In genomic region chr15:100593431-100593830, GRCh38 we compare ENCODE assay signal across 16 cellular contexts. TPM values are rescaled to one million over a fixed set of nuclear protein-coding genes. Genes with fewer than 3 reads are reported as not detected.
DNase-seq lines count a peak whose midpoint lies in the region; ATAC-seq and TF ChIP-seq lines count a peak whose summit lies in the region.
"Had no signal": no experiment of that assay in that cellular context is flagged by ENCODE, and none has a peak within 500 bp of the region (broad histone marks: within the 10 kb centered on the region; RNA-seq: fewer than 3 reads in every experiment).

No MANE protein-coding gene starts in this region.

- intact Hi-C loops in activated CD4-positive, alpha-beta memory T cell treated with anti-CD3 and anti-CD28 coated beads for 36 hours (cut with micrococcal nuclease): no loop called here
- intact Hi-C loops in CD4-positive, alpha-beta memory T cell (cut with micrococcal nuclease): no loop called here
- intact Hi-C loops in A673 (cut with micrococcal nuclease; ENCODE audit: unreplicated experiment): no loop called here

- H3K36me3 ChIP-seq in CD4-positive, alpha-beta memory T cell (ENCODE audit: insufficient read depth, low read length): no peaks in the 10 kb centered on the region
- H3K36me3 ChIP-seq in A673 (ENCODE audit: insufficient read depth, low read length, poor library complexity, severe bottlenecking): no peaks in the 10 kb centered on the region

- H3K9me3 Mint-ChIP-seq in activated CD4-positive, alpha-beta memory T cell treated with anti-CD3 and anti-CD28 coated beads for 36 hours: peaks cover 22% of the 10 kb centered on the region
- H3K9me3 Mint-ChIP-seq in activated CD4-positive, alpha-beta memory T cell treated with anti-CD3 and anti-CD28 coated beads, Interleukin-2, amount 10 ng/mL, durations not matched to agents 7 days and 5 days: peaks cover 24% of the 10 kb centered on the region
- H3K9me3 Mint-ChIP-seq in CD4-positive, alpha-beta memory T cell: peaks cover 0 to 17% (median 5%) of the 10 kb centered on the region in 8 donors
- no peaks in the 10 kb centered on the region for H3K9me3 Mint-ChIP-seq in activated naive CD8-positive, alpha-beta T cell treated with anti-CD3 and anti-CD28 coated beads, Interleukin-2, amount 50 U/mL, for 24 hours

- H3K4me3 ChIP-seq in CD4-positive, alpha-beta memory T cell (ENCODE audit: low read length in 2 of 2): no peak overlapping the region
- H3K4me3 ChIP-seq in A673 (ENCODE audit: low read depth, low read length, poor library complexity, severe bottlenecking): no peak overlapping the region
- H3K4me3 ChIP-seq: BLaER1 treated with 17β-estradiol and CSF1 and Interleukin-3, amounts not matched to agents 10 nM and 100 nM had no signal

- TF ChIP-seq CTCF in A673 (conservative IDR thresholded peaks at IDR 0.05; ENCODE audit: low read depth, low read length): no peak

- peaks cover 47% of the 10 kb centered on the region for H3K36me3 Mint-ChIP-seq in activated CD4-positive, alpha-beta memory T cell treated with anti-CD3 and anti-CD28 coated beads for 36 hours
- peaks cover 68% of the 10 kb centered on the region for H3K36me3 Mint-ChIP-seq in activated CD4-positive, alpha-beta memory T cell treated with anti-CD3 and anti-CD28 coated beads, Interleukin-2, amount 10 ng/mL, durations not matched to agents 7 days and 5 days (ENCODE audit: low read depth)
- peaks cover 19 to 30% of the 10 kb centered on the region in 2 donors for H3K36me3 Mint-ChIP-seq in CD4-positive, alpha-beta memory T cell
- H3K36me3 Mint-ChIP-seq in T-helper 17 cell (ENCODE audit: low read depth): peaks cover 2% of the 10 kb centered on the region
- H3K36me3 Mint-ChIP-seq in activated naive CD8-positive, alpha-beta T cell treated with anti-CD3 and anti-CD28 coated beads, Interleukin-2, amount 50 U/mL, for 24 hours (ENCODE audit: low read depth): peaks cover 64% of the 10 kb centered on the region

- ATAC-seq in T-helper 17 cell (no peak), HG02798 (IDR thresholded peaks at IDR 0.05; ENCODE audit: poor library complexity, unreplicated experiment) (no peak)
- ATAC-seq in activated naive CD8-positive, alpha-beta T cell treated with anti-CD3 and anti-CD28 coated beads, Interleukin-2, amount 50 U/mL, for 24 hours: no peak
- ATAC-seq: Panc1 had no signal

- BruUV-seq in A673 (replicated peaks; lab: Mats Ljungman, UMichigan): no TSS peak

- no peaks in the 10 kb centered on the region for H3K27me3 Mint-ChIP-seq in activated CD4-positive, alpha-beta memory T cell treated with anti-CD3 and anti-CD28 coated beads for 36 hours
- H3K27me3 Mint-ChIP-seq in activated CD4-positive, alpha-beta memory T cell treated with anti-CD3 and anti-CD28 coated beads, Interleukin-2, amount 10 ng/mL, durations not matched to agents 7 days and 5 days: no peaks in the 10 kb centered on the region
- H3K27me3 Mint-ChIP-seq in CD4-positive, alpha-beta memory T cell: no peaks in the 10 kb centered on the region
- no peaks in the 10 kb centered on the region for H3K27me3 Mint-ChIP-seq in T-helper 17 cell
- H3K27me3 Mint-ChIP-seq in activated naive CD8-positive, alpha-beta T cell treated with anti-CD3 and anti-CD28 coated beads, Interleukin-2, amount 50 U/mL, for 24 hours: peaks cover 2% of the 10 kb centered on the region

- CTCF ChIA-PET in activated CD4-positive, alpha-beta memory T cell treated with anti-CD3 and anti-CD28 coated beads for 36 hours (lab: Charles Lee): interaction anchor here (1.2 kb wide), 1 partner anchor 695 kb away, joined by 3 read pairs; no protein-coding TSS in a partner anchor
- CTCF ChIA-PET in activated CD4-positive, alpha-beta memory T cell treated with anti-CD3 and anti-CD28 coated beads, Interleukin-2, amount 10 ng/mL, durations not matched to agents 7 days and 5 days (lab: Charles Lee): interaction anchor here (1.7 to 2.0 kb wide), 2 partner anchors 21 to 243 kb away, joined by 7 read pairs; no protein-coding TSS in a partner anchor
- CTCF ChIA-PET in CD4-positive, alpha-beta memory T cell (lab: Charles Lee; ENCODE audit: partially characterized antibody): interaction anchor here (0.8 to 1.5 kb wide), 2 partner anchors 21 to 244 kb away, joined by 3 to 5 read pairs; no protein-coding TSS in a partner anchor
- CTCF ChIA-PET in A673 (lab: Charles Lee): no interaction called here

- no peak overlapping the region for H3K4me3 Mint-ChIP-seq in activated CD4-positive, alpha-beta memory T cell treated with anti-CD3 and anti-CD28 coated beads for 36 hours
- no peak overlapping the region for H3K4me3 Mint-ChIP-seq in activated CD4-positive, alpha-beta memory T cell treated with anti-CD3 and anti-CD28 coated beads, Interleukin-2, amount 10 ng/mL, durations not matched to agents 7 days and 5 days
- peak overlapping the region in 3 of 8 donors; percentile 3 to 44 (median 36) for H3K4me3 Mint-ChIP-seq in CD4-positive, alpha-beta memory T cell
- H3K4me3 Mint-ChIP-seq in T-helper 17 cell: no peak overlapping the region
- H3K4me3 Mint-ChIP-seq in activated naive CD8-positive, alpha-beta T cell treated with anti-CD3 and anti-CD28 coated beads, Interleukin-2, amount 50 U/mL, for 24 hours: no peak overlapping the region

- no peak overlapping the region for H3K27ac ChIP-seq in CD4-positive, alpha-beta memory T cell (ENCODE audit: low read depth, low read length)
- H3K27ac ChIP-seq in A673 (ENCODE audit: low read depth, low read length, poor library complexity, severe bottlenecking) (no peak overlapping the region), substantia nigra (ENCODE audit: low read depth, low read length, poor library complexity, severe bottlenecking) (no peak overlapping the region)
- H3K27ac ChIP-seq: BLaER1 treated with 17β-estradiol and CSF1 and Interleukin-3, amounts not matched to agents 10 nM and 100 nM had no signal

- no peaks in the 10 kb centered on the region for H3K27me3 ChIP-seq in CD4-positive, alpha-beta memory T cell (ENCODE audit: insufficient read depth, low read length)
- no peaks in the 10 kb centered on the region for H3K27me3 ChIP-seq in A673 (replicated peaks; ENCODE audit: insufficient read depth, low read depth, low read length, poor library complexity)
- H3K27me3 ChIP-seq: BLaER1 treated with 17β-estradiol and CSF1 and Interleukin-3, amounts not matched to agents 10 nM and 100 nM had no signal

- peaks cover 67% of the 10 kb centered on the region for H3K4me1 ChIP-seq in CD4-positive, alpha-beta memory T cell (ENCODE audit: insufficient read depth, low read length)
- H3K4me1 ChIP-seq in A673 (ENCODE audit: insufficient read depth, low read length, poor library complexity, severe bottlenecking): no peaks in the 10 kb centered on the region

- H3K4me1 Mint-ChIP-seq in activated CD4-positive, alpha-beta memory T cell treated with anti-CD3 and anti-CD28 coated beads for 36 hours (ENCODE audit: low read depth): peaks cover 73% of the 10 kb centered on the region
- H3K4me1 Mint-ChIP-seq in activated CD4-positive, alpha-beta memory T cell treated with anti-CD3 and anti-CD28 coated beads, Interleukin-2, amount 10 ng/mL, durations not matched to agents 7 days and 5 days: peaks cover 56% of the 10 kb centered on the region
- peaks cover 53 to 86% (median 66%) of the 10 kb centered on the region in 4 donors for H3K4me1 Mint-ChIP-seq in CD4-positive, alpha-beta memory T cell
- H3K4me1 Mint-ChIP-seq in T-helper 17 cell: peaks cover 47% of the 10 kb centered on the region
- H3K4me1 Mint-ChIP-seq in activated naive CD8-positive, alpha-beta T cell treated with anti-CD3 and anti-CD28 coated beads, Interleukin-2, amount 50 U/mL, for 24 hours: peaks cover 82% of the 10 kb centered on the region

- POLR2A ChIA-PET in activated CD4-positive, alpha-beta memory T cell treated with anti-CD3 and anti-CD28 coated beads for 36 hours (lab: Charles Lee): no interaction called here
- POLR2A ChIA-PET in activated CD4-positive, alpha-beta memory T cell treated with anti-CD3 and anti-CD28 coated beads, Interleukin-2, amount 10 ng/mL, durations not matched to agents 7 days and 5 days (lab: Charles Lee): interaction anchor here (1.2 kb wide), 1 partner anchor 23 kb away, joined by 3 read pairs; no protein-coding TSS in a partner anchor
- POLR2A ChIA-PET in CD4-positive, alpha-beta memory T cell (lab: Charles Lee; ENCODE audit: partially characterized antibody): no interaction called here
- POLR2A ChIA-PET in A673 (lab: Charles Lee; ENCODE audit: low non-redundant PET): no interaction called here

- no peak for DNase-seq in activated CD4-positive, alpha-beta memory T cell treated with anti-CD3 and anti-CD28 coated beads for 36 hours
- no peak for DNase-seq in activated CD4-positive, alpha-beta memory T cell treated with anti-CD3 and anti-CD28 coated beads, Interleukin-2, amount 10 ng/mL, durations not matched to agents 7 days and 5 days
- DNase-seq in CD4-positive, alpha-beta memory T cell: no peak
- DNase-seq in T-helper 17 cell (no peak), A673 (ENCODE audit: low spot score) (no peak), substantia nigra (lab: John Stamatoyannopoulos, UW) (no peak)
- no peak for DNase-seq in activated naive CD8-positive, alpha-beta T cell treated with anti-CD3 and anti-CD28 coated beads, Interleukin-2, amount 50 U/mL, for 24 hours
- DNase-seq: DMS79 treated with DMSO at 0.1 percent for 48 hours, NCI-H1092 treated with DMSO at 0.1 percent for 48 hours, NCI-H146, NCI-H2171 treated with DMSO at 0.1 percent for 48 hours, NCI-H446 treated with DMSO at 0.1 percent for 48 hours, NCI-H69 had no signal

- H3K27ac Mint-ChIP-seq in activated CD4-positive, alpha-beta memory T cell treated with anti-CD3 and anti-CD28 coated beads for 36 hours: peak overlapping the region; percentile 77
- H3K27ac Mint-ChIP-seq in activated CD4-positive, alpha-beta memory T cell treated with anti-CD3 and anti-CD28 coated beads, Interleukin-2, amount 10 ng/mL, durations not matched to agents 7 days and 5 days: no peak overlapping the region
- peak overlapping the region; percentile 17 to 90 (median 68) for H3K27ac Mint-ChIP-seq in CD4-positive, alpha-beta memory T cell
- peak overlapping the region; percentile 32 for H3K27ac Mint-ChIP-seq in T-helper 17 cell
- peak overlapping the region; percentile 6 for H3K27ac Mint-ChIP-seq in activated naive CD8-positive, alpha-beta T cell treated with anti-CD3 and anti-CD28 coated beads, Interleukin-2, amount 50 U/mL, for 24 hours

- peaks cover 0 to 8% of the 10 kb centered on the region in 2 donors for H3K9me3 ChIP-seq in CD4-positive, alpha-beta memory T cell (ENCODE audit: control insufficient read depth in 1 of 2, low read length in 2 of 2)
- no peaks in the 10 kb centered on the region for H3K9me3 ChIP-seq in T-helper 17 cell (ENCODE audit: control insufficient read depth, low read length, poor library complexity, severe bottlenecking)
- peaks cover 22% of the 10 kb centered on the region for H3K9me3 ChIP-seq in A673 (ENCODE audit: low read depth, low read length, poor library complexity, severe bottlenecking)

RNA-seq across cellular contexts. Expression of gene LINS1, which starts 8.6 kb away (rescaled TPM):
- total RNA-seq in activated CD4-positive, alpha-beta memory T cell treated with anti-CD3 and anti-CD28 coated beads for 36 hours: 10 to 100 TPM; 31.6 to 37.0 TPM
- total RNA-seq in activated CD4-positive, alpha-beta memory T cell treated with anti-CD3 and anti-CD28 coated beads, Interleukin-2, amount 10 ng/mL, durations not matched to agents 7 days and 5 days: 10 to 100 TPM; 46.1 to 49.6 TPM
- 10 to 100 TPM; 76.4 to 84.0 TPM for total RNA-seq in CD4-positive, alpha-beta memory T cell
- polyA plus RNA-seq in CD4-positive, alpha-beta memory T cell: 10 to 100 TPM; 65.8 to 81.3 TPM
- 10 to 100 TPM; 50.0 to 53.5 TPM for total RNA-seq in T-helper 17 cell
- 16.1 and 17.3 TPM in 2 replicates for total RNA-seq in A673 (2021)

RNA-seq across cellular contexts. Expression of gene ASB7, which starts 9.0 kb away (rescaled TPM):
- 10 to 100 TPM; 19.6 to 21.3 TPM for total RNA-seq in activated CD4-positive, alpha-beta memory T cell treated with anti-CD3 and anti-CD28 coated beads for 36 hours
- total RNA-seq in activated CD4-positive, alpha-beta memory T cell treated with anti-CD3 and anti-CD28 coated beads, Interleukin-2, amount 10 ng/mL, durations not matched to agents 7 days and 5 days: 10 to 100 TPM; 23.1 to 23.3 TPM
- total RNA-seq in CD4-positive, alpha-beta memory T cell: 10 to 100 TPM; 19.5 to 20.0 TPM
- polyA plus RNA-seq in CD4-positive, alpha-beta memory T cell: 10 to 100 TPM; 14.3 to 15.9 TPM
- total RNA-seq in T-helper 17 cell (10 to 100 TPM; 13.0 to 17.9 TPM), A673 (2021) (14.5 and 15.0 TPM in 2 replicates)
